ENCODE assay signal across 8 cellular contexts in the genomic region with DNA sequence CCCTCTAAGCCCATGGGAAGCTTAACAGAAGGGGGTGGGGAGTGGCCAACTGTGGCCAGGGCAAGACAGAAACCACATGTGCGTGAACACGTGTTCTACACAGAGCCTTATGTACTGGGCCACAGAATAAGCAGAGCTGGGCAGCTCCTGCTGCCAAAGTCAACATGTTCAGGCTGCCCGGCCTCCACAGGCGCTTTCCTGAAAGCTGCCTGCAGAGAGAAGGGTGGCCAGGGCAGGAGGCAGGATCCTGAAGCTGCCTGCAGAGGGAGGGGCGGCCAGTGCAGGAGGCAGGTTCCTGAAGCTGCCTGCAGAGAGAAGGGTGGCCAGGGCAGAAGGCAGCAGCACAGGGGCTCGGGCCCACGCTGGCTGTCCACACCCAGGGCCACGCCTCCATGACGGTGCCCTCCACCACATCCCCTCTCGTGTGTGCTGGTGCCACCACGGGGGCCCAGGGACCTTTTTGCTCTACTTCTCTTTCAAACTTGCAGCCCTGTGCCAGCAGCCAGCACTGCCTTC.
A peak's percentile ranks its signal among the peaks of the same experiment; 100 is the strongest.
DNase-seq lines count a peak whose midpoint lies in the region; ATAC-seq and TF ChIP-seq lines count a peak whose summit lies in the region.

No MANE protein-coding gene starts in this region.

- peaks cover 8% of the 10 kb centered on the region for H3K36me3 Mint-ChIP-seq in activated CD4-positive, alpha-beta T cell treated with anti-CD3 and anti-CD28 coated beads, Interleukin-2, amount 10 ng/mL, durations not matched to agents 7 days and 5 days (ENCODE audit: low read depth)
- peaks cover 16% of the 10 kb centered on the region for H3K36me3 Mint-ChIP-seq in activated CD4-positive, alpha-beta memory T cell treated with anti-CD3 and anti-CD28 coated beads, Interleukin-2, amount 10 ng/mL, durations not matched to agents 7 days and 5 days (ENCODE audit: low read depth)

- H3K4me3 ChIP-seq in fibroblast of villous mesenchyme (ENCODE audit: low read depth, low read length) (no peak overlapping the region), H7 (ENCODE audit: insufficient read depth, low read depth, low read length) (no peak overlapping the region)

- peak overlapping the region; percentile 79 for H3K27ac Mint-ChIP-seq in activated CD4-positive, alpha-beta T cell treated with anti-CD3 and anti-CD28 coated beads, Interleukin-2, amount 10 ng/mL, durations not matched to agents 7 days and 5 days
- peak overlapping the region; percentile 77 for H3K27ac Mint-ChIP-seq in activated CD4-positive, alpha-beta memory T cell treated with anti-CD3 and anti-CD28 coated beads, Interleukin-2, amount 10 ng/mL, durations not matched to agents 7 days and 5 days

- DNase-seq in activated CD4-positive, alpha-beta T cell treated with anti-CD3 and anti-CD28 coated beads, Interleukin-2, amount 10 ng/mL, durations not matched to agents 7 days and 5 days: peak; percentile 22
- DNase-seq in activated CD4-positive, alpha-beta T cell treated with anti-CD3 and anti-CD28 coated beads, Interleukin-2, amount 50 U/mL, for 4 hours: no peak
- peak; percentile 29 for DNase-seq in activated CD4-positive, alpha-beta memory T cell treated with anti-CD3 and anti-CD28 coated beads, Interleukin-2, amount 10 ng/mL, durations not matched to agents 7 days and 5 days
- peak; percentile 91 for DNase-seq in fibroblast of villous mesenchyme (ENCODE audit: low read depth)
- peak; percentile 68 for DNase-seq in pons (ENCODE audit: low spot score)
- no peak for DNase-seq in H7
- no peak for DNase-seq in DMS114 treated with DMSO at 0.1 percent for 48 hours (lab: John Stamatoyannopoulos, UW; ENCODE audit: unreplicated experiment)

- peaks cover 81% of the 10 kb centered on the region for H3K4me1 Mint-ChIP-seq in activated CD4-positive, alpha-beta T cell treated with anti-CD3 and anti-CD28 coated beads, Interleukin-2, amount 10 ng/mL, durations not matched to agents 7 days and 5 days
- H3K4me1 Mint-ChIP-seq in activated CD4-positive, alpha-beta memory T cell treated with anti-CD3 and anti-CD28 coated beads, Interleukin-2, amount 10 ng/mL, durations not matched to agents 7 days and 5 days: peaks cover 76% of the 10 kb centered on the region

- no peak for ATAC-seq in HG03159 (IDR thresholded peaks at IDR 0.05; ENCODE audit: unreplicated experiment)

- H3K36me3 ChIP-seq in H7 (replicated peaks; ENCODE audit: control insufficient read depth, insufficient read depth, low read length): no peaks in the 10 kb centered on the region

- TF ChIP-seq CTCF in fibroblast of villous mesenchyme (IDR thresholded peaks at IDR 0.05; ENCODE audit: insufficient read depth, low read depth, low read length): peak; percentile 15

- H3K27me3 ChIP-seq in H7 (ENCODE audit: control insufficient read depth, insufficient read depth, low read length): no peaks in the 10 kb centered on the region

- H3K9me3 Mint-ChIP-seq in activated CD4-positive, alpha-beta T cell treated with anti-CD3 and anti-CD28 coated beads, Interleukin-2, amount 10 ng/mL, durations not matched to agents 7 days and 5 days: no peaks in the 10 kb centered on the region
- H3K9me3 Mint-ChIP-seq in activated CD4-positive, alpha-beta memory T cell treated with anti-CD3 and anti-CD28 coated beads, Interleukin-2, amount 10 ng/mL, durations not matched to agents 7 days and 5 days: no peaks in the 10 kb centered on the region

- POLR2A ChIA-PET in activated CD4-positive, alpha-beta T cell treated with anti-CD3 and anti-CD28 coated beads, Interleukin-2, amount 10 ng/mL, durations not matched to agents 7 days and 5 days (lab: Charles Lee): no interaction called here
- POLR2A ChIA-PET in activated CD4-positive, alpha-beta memory T cell treated with anti-CD3 and anti-CD28 coated beads, Interleukin-2, amount 10 ng/mL, durations not matched to agents 7 days and 5 days (lab: Charles Lee): interaction anchor here (0.5 to 1.7 kb wide), 6 partner anchors 9 to 132 kb away, joined by 3 to 9 read pairs (median 4); no protein-coding TSS in a partner anchor

- CTCF ChIA-PET in activated CD4-positive, alpha-beta T cell treated with anti-CD3 and anti-CD28 coated beads, Interleukin-2, amount 10 ng/mL, durations not matched to agents 7 days and 5 days (lab: Charles Lee): interaction anchor here (0.6 to 1.3 kb wide), 4 partner anchors 9 to 469 kb away, joined by 3 to 4 read pairs (median 4); no protein-coding TSS in a partner anchor
- CTCF ChIA-PET in activated CD4-positive, alpha-beta memory T cell treated with anti-CD3 and anti-CD28 coated beads, Interleukin-2, amount 10 ng/mL, durations not matched to agents 7 days and 5 days (lab: Charles Lee): interaction anchor here (0.9 to 1.4 kb wide), 2 partner anchors 41 to 74 kb away, joined by 3 read pairs; no protein-coding TSS in a partner anchor

- peak overlapping the region; percentile 30 for H3K4me3 Mint-ChIP-seq in activated CD4-positive, alpha-beta T cell treated with anti-CD3 and anti-CD28 coated beads, Interleukin-2, amount 10 ng/mL, durations not matched to agents 7 days and 5 days
- no peak overlapping the region for H3K4me3 Mint-ChIP-seq in activated CD4-positive, alpha-beta memory T cell treated with anti-CD3 and anti-CD28 coated beads, Interleukin-2, amount 10 ng/mL, durations not matched to agents 7 days and 5 days

- no peaks in the 10 kb centered on the region for H3K27me3 Mint-ChIP-seq in activated CD4-positive, alpha-beta T cell treated with anti-CD3 and anti-CD28 coated beads, Interleukin-2, amount 10 ng/mL, durations not matched to agents 7 days and 5 days
- no peaks in the 10 kb centered on the region for H3K27me3 Mint-ChIP-seq in activated CD4-positive, alpha-beta memory T cell treated with anti-CD3 and anti-CD28 coated beads, Interleukin-2, amount 10 ng/mL, durations not matched to agents 7 days and 5 days

Comparison
In these comparisons a context has a peak if more than half of its experiments do, and no peak if none do; other contexts are left out.
1. DNase-seq: peak in activated CD4-positive, alpha-beta T cell treated with anti-CD3 and anti-CD28 coated beads, Interleukin-2, amount 10 ng/mL, durations not matched to agents 7 days and 5 days (single experiment), activated CD4-positive, alpha-beta memory T cell treated with anti-CD3 and anti-CD28 coated beads, Interleukin-2, amount 10 ng/mL, durations not matched to agents 7 days and 5 days (single experiment), fibroblast of villous mesenchyme (single experiment) and pons (single experiment); none in activated CD4-positive, alpha-beta T cell treated with anti-CD3 and anti-CD28 coated beads, Interleukin-2, amount 50 U/mL, for 4 hours (0 of 2), H7 (single experiment) and DMS114 treated with DMSO at 0.1 percent for 48 hours (single experiment).